13 cellular contexts compared by ENCODE assay signal in the genomic region with DNA sequence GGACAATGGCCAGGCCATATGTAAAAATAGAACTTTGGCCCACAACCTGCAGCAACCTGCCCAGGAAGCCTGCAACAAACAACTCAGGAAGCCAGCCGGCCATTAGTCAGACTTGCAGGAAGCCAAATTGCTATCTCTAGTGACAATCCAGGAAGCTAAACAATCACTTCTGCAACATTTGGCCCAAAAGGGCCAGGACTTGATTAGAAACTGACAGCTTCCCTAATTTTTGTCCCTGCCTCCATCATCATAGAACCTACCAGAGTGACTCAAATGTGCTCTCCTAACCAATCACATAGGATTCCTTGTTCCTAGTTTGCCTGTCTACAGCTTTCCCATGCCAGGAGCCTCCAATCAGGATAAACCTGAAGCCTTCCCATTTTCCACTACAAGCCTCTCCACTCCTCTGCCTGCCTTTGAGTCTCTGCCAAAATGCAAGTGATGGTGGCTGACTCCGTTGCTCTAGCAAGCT.
DNase-seq lines count a peak whose midpoint lies in the region; ATAC-seq, FAIRE-seq and TF ChIP-seq lines count a peak whose summit lies in the region.
"Had no signal": no experiment of that assay in that cellular context is flagged by ENCODE, and none has a peak within 500 bp of the region (broad histone marks: within the 10 kb centered on the region; RNA-seq: fewer than 3 reads in every experiment).

No MANE protein-coding gene starts in this region.

- POLR2A ChIA-PET in H1 (lab: Charles Lee; ENCODE audit: partially characterized antibody), result no interaction called here

- no peak overlapping the region for H2BK120ac ChIP-seq in H1 (replicated peaks; ENCODE audit: low read depth, low read length)

- H2AFZ ChIP-seq in H1 (ENCODE audit: low read length), result peak overlapping the region; percentile 55; the same call in 1 of the 2 replicates

- no peak overlapping the region for H3K4me3 Mint-ChIP-seq in activated naive CD8-positive, alpha-beta T cell treated with anti-CD3 and anti-CD28 coated beads for 36 hours
- H3K4me3 Mint-ChIP-seq: activated CD4-positive, alpha-beta T cell treated with anti-CD3 and anti-CD28 coated beads, Interleukin-2, amount 10 ng/mL, durations not matched to agents 24 days and 14 days; activated T-helper 17 cell treated with anti-CD3 and anti-CD28 coated beads, Interleukin-2, amount 50 U/mL, for 72 hours had no signal

- in situ Hi-C loops in gastrocnemius medialis (cut with MboI; ENCODE audit: low sequenced_read_pairs in 4 of 4), result no loop called here

- WGBS in H1 (ENCODE audit: extremely low coverage in 1 of 2, insufficient coverage in 1 of 2, insufficient read length in 1 of 2, insufficient replicate concordance in 2 of 2, low coverage in 1 of 2, low lambda C conversion rate in 2 of 2, missing lambda C conversion rate in 1 of 2), 2 experiments, result 89% methylated on average over 2 of the region's 2 CpGs; no CpG with 5 or more reads in 1 of the 2 experiments

- no peaks in the 10 kb centered on the region for H3K36me3 ChIP-seq in H1 (ENCODE audit: control insufficient read depth in 2 of 4, insufficient read depth in 4 of 4, low read length in 3 of 4)
- no peaks in the 10 kb centered on the region for H3K36me3 ChIP-seq in gastrocnemius medialis

- H2AK5ac ChIP-seq in H1 (ENCODE audit: low read depth, low read length), result no peak overlapping the region

- intact Hi-C loops in Right ventricle myocardium superior (cut with DNase I) (no loop called here), Right ventricle myocardium inferior (cut with DNase I) (no loop called here), gastrocnemius medialis (cut with DNase I; ENCODE audit: low total_unique reads) (loop anchor here (1.0 kb wide), 1 partner anchor 25 kb away; no protein-coding TSS in a partner anchor)

- no peak for TF ChIP-seq EP300 in H1 (IDR thresholded peaks at IDR 0.05; ENCODE audit: borderline replicate concordance in 1 of 2, low read depth in 2 of 2, low read length in 2 of 2)

- H3K79me1 ChIP-seq in H1 (ENCODE audit: low read depth, low read length), result no peaks in the 10 kb centered on the region

- no peak overlapping the region for H3K18ac ChIP-seq in H1 (ENCODE audit: extremely low read depth, low read length)

- no peak overlapping the region for H3K14ac ChIP-seq in H1 (ENCODE audit: insufficient read length)

- TF ChIP-seq RAD21 in H1 (IDR thresholded peaks at IDR 0.05 in 1 of 2, conservative IDR thresholded peaks at IDR 0.05 in 1 of 2; ENCODE audit: low read depth in 2 of 2, low read length in 2 of 2), result no peak

- TF ChIP-seq CTCF in H1 (IDR thresholded peaks at IDR 0.05; ENCODE audit: control extremely low read depth in 1 of 3, insufficient read depth in 1 of 3, low read depth in 1 of 3, low read length in 3 of 3), result no peak
- no peak for TF ChIP-seq CTCF in gastrocnemius medialis (IDR thresholded peaks at IDR 0.05 in 4 of 5, conservative IDR thresholded peaks at IDR 0.05 in 1 of 5)

- no peak overlapping the region for H2BK20ac ChIP-seq in H1 (ENCODE audit: low read length)

- FAIRE-seq in H1 (lab: Jason Lieb, UNC), result no peak
- FAIRE-seq: endometrium had no signal

- no peaks in the 10 kb centered on the region for H3K4me1 Mint-ChIP-seq in activated naive CD8-positive, alpha-beta T cell treated with anti-CD3 and anti-CD28 coated beads for 36 hours
- H3K4me1 Mint-ChIP-seq: activated CD4-positive, alpha-beta T cell treated with anti-CD3 and anti-CD28 coated beads, Interleukin-2, amount 10 ng/mL, durations not matched to agents 24 days and 14 days; activated T-helper 17 cell treated with anti-CD3 and anti-CD28 coated beads, Interleukin-2, amount 50 U/mL, for 72 hours had no signal

- no peaks in the 10 kb centered on the region for H3K36me3 Mint-ChIP-seq in activated naive CD8-positive, alpha-beta T cell treated with anti-CD3 and anti-CD28 coated beads for 36 hours

- peaks cover 0 to under 1% of the 10 kb centered on the region in 2 experiments; a peak in 1 of 4 replicates for H3K9me3 ChIP-seq in H1 (ENCODE audit: insufficient read depth in 2 of 2, low read depth in 1 of 2, low read length in 1 of 2)
- H3K9me3 ChIP-seq in gastrocnemius medialis, result no peaks in the 10 kb centered on the region

- H3K27ac ChIP-seq in H1 (ENCODE audit: low read depth, low read length) (no peak overlapping the region), gastrocnemius medialis (peak overlapping the region in 2 of 4 donors; percentile 27 to 49)

- CTCF ChIA-PET in H1 (lab: Charles Lee; ENCODE audit: partially characterized antibody), result interaction anchor here (1.1 to 1.6 kb wide), 3 partner anchors 25 to 229 kb away, joined by 3 to 5 read pairs (median 3); no protein-coding TSS in a partner anchor

- no peak overlapping the region for H3K9ac ChIP-seq in H1 (replicated peaks in 1 of 4; ENCODE audit: extremely low read depth in 1 of 4, low read depth in 3 of 4, low read length in 3 of 4)

- H2BK5ac ChIP-seq in H1 (ENCODE audit: low read depth, low read length), result no peak overlapping the region

- TF ChIP-seq POLR2A in H1 (IDR thresholded peaks at IDR 0.05; ENCODE audit: control extremely low read depth in 1 of 2, low read depth in 2 of 2, low read length in 2 of 2) (no peak), gastrocnemius medialis (IDR thresholded peaks at IDR 0.05) (no peak)

- no peak overlapping the region for H3K56ac ChIP-seq in H1 (replicated peaks; ENCODE audit: insufficient read length, low read depth, low read length)

- H3K4me3 ChIP-seq in H1 (ENCODE audit: extremely low read depth in 1 of 4, insufficient read depth in 2 of 4, low read depth in 3 of 4, low read length in 4 of 4) (no peak overlapping the region), gastrocnemius medialis (no peak overlapping the region)

- no peak overlapping the region for H4K91ac ChIP-seq in H1 (replicated peaks; ENCODE audit: insufficient read length, low read length)

- H3K79me2 ChIP-seq in H1 (ENCODE audit: control insufficient read depth in 1 of 2, insufficient read depth in 2 of 2, low read length in 2 of 2), result no peaks in the 10 kb centered on the region

- H4K20me1 ChIP-seq in H1 (replicated peaks in 1 of 2; ENCODE audit: control insufficient read depth in 1 of 2, insufficient read depth in 2 of 2, low read length in 2 of 2), result no peaks in the 10 kb centered on the region

- peaks cover 6% of the 10 kb centered on the region for H3K27me3 Mint-ChIP-seq in activated naive CD8-positive, alpha-beta T cell treated with anti-CD3 and anti-CD28 coated beads for 36 hours
- H3K27me3 Mint-ChIP-seq: activated CD4-positive, alpha-beta T cell treated with anti-CD3 and anti-CD28 coated beads, Interleukin-2, amount 10 ng/mL, durations not matched to agents 24 days and 14 days had no signal

- DNase-seq in Right ventricle myocardium superior, result no peak
- DNase-seq in Right ventricle myocardium inferior (ENCODE audit: missing footprints), result no peak
- peak; percentile 57 for DNase-seq in NCI-H2196 (lab: John Stamatoyannopoulos, UW; ENCODE audit: unreplicated experiment)
- no peak for DNase-seq in H1 (ENCODE audit: low read depth in 1 of 2, low spot score in 2 of 2)
- peak in 1 of 2 donors; percentile 36 for DNase-seq in gastrocnemius medialis
- no peak for DNase-seq in stimulated activated CD4-positive, alpha-beta T cell treated with anti-CD3 and anti-CD28 coated beads, Interleukin-12 subunit alpha, Interleukin-12 subunit beta, amount 100 ng/mL, for 4 hours
- DNase-seq in activated naive CD8-positive, alpha-beta T cell treated with anti-CD3 and anti-CD28 coated beads for 36 hours, result no peak
- DNase-seq: activated CD4-positive, alpha-beta T cell treated with anti-CD3 and anti-CD28 coated beads, Interleukin-2, amount 10 ng/mL, durations not matched to agents 24 days and 14 days; hypothalamus; midbrain had no signal

- H4K8ac ChIP-seq in H1 (ENCODE audit: extremely low read depth, insufficient read depth, low read length), result no peak overlapping the region

- no peaks in the 10 kb centered on the region for H3K23me2 ChIP-seq in H1 (ENCODE audit: low read depth, low read length)

- peak; percentile 75 for ATAC-seq in Right ventricle myocardium superior (ENCODE audit: poor library complexity)
- no peak for ATAC-seq in Right ventricle myocardium inferior
- ATAC-seq in gastrocnemius medialis, result peak; percentile 79 to 80
- no peak for ATAC-seq in GM19328 (IDR thresholded peaks at IDR 0.05; ENCODE audit: unreplicated experiment)
- ATAC-seq: activated T-helper 17 cell treated with anti-CD3 and anti-CD28 coated beads, Interleukin-2, amount 50 U/mL, for 72 hours had no signal

- H3K27ac Mint-ChIP-seq in activated naive CD8-positive, alpha-beta T cell treated with anti-CD3 and anti-CD28 coated beads for 36 hours, result no peak overlapping the region
- H3K27ac Mint-ChIP-seq: activated CD4-positive, alpha-beta T cell treated with anti-CD3 and anti-CD28 coated beads, Interleukin-2, amount 10 ng/mL, durations not matched to agents 24 days and 14 days; activated T-helper 17 cell treated with anti-CD3 and anti-CD28 coated beads, Interleukin-2, amount 50 U/mL, for 72 hours had no signal

- H4K5ac ChIP-seq in H1 (ENCODE audit: insufficient read length, low read depth, low read length), result no peak overlapping the region

- H3K4me1 ChIP-seq in H1 (replicated peaks in 1 of 4; ENCODE audit: control insufficient read depth in 3 of 4, insufficient read depth in 4 of 4, low read length in 3 of 4), result peaks cover 2 to 5% (median 4%) of the 10 kb centered on the region in 4 experiments
- H3K4me1 ChIP-seq in gastrocnemius medialis, result peaks cover 15 to 19% of the 10 kb centered on the region in 2 donors

- no peak overlapping the region for H3K4me2 ChIP-seq in H1 (ENCODE audit: insufficient read depth in 1 of 2, low read depth in 2 of 2, low read length in 2 of 2)

- H3K27me3 ChIP-seq in H1 (replicated peaks in 1 of 4; ENCODE audit: control insufficient read depth in 3 of 4, extremely low read depth in 1 of 4, insufficient read depth in 3 of 4, low read length in 3 of 4) (no peaks in the 10 kb centered on the region), gastrocnemius medialis (no peaks in the 10 kb centered on the region)

- H3K9me3 Mint-ChIP-seq in activated naive CD8-positive, alpha-beta T cell treated with anti-CD3 and anti-CD28 coated beads for 36 hours, result no peaks in the 10 kb centered on the region
- H3K9me3 Mint-ChIP-seq: activated CD4-positive, alpha-beta T cell treated with anti-CD3 and anti-CD28 coated beads, Interleukin-2, amount 10 ng/mL, durations not matched to agents 24 days and 14 days; activated T-helper 17 cell treated with anti-CD3 and anti-CD28 coated beads, Interleukin-2, amount 50 U/mL, for 72 hours had no signal

- H3K4ac ChIP-seq in H1 (replicated peaks; ENCODE audit: insufficient read length, low read depth, low read length), result no peak overlapping the region

- no peak overlapping the region for H3K23ac ChIP-seq in H1 (ENCODE audit: insufficient read length)

- H2BK12ac ChIP-seq in H1 (ENCODE audit: low read depth, low read length), result no peak overlapping the region

- H2BK15ac ChIP-seq in H1 (ENCODE audit: low read length), result no peak overlapping the region

TF ChIP-seq in H1, 55 proteins besides CTCF, POLR2A, EP300 and RAD21:
- TF ChIP-seq RFX5 (IDR thresholded peaks at IDR 0.05; ENCODE audit: borderline replicate concordance, low read depth, low read length), result peak; percentile 62; the same call in 1 of the 2 replicates
- TF ChIP-seq EZH2 (IDR thresholded peaks at IDR 0.05; ENCODE audit: low read depth, low read length, severe bottlenecking), result no peak
- no peak for TF ChIP-seq HDAC2 (IDR thresholded peaks at IDR 0.05; ENCODE audit: borderline replicate concordance in 1 of 2, low read depth in 2 of 2, low read length in 2 of 2)

Comparison
In these comparisons a context has a peak if more than half of its experiments do, and no peak if none do; other contexts are left out.
1. ATAC-seq: peak in Right ventricle myocardium superior (single experiment) and gastrocnemius medialis (2 of 2); none in Right ventricle myocardium inferior (single experiment) and GM19328 (single experiment).